15 cellular contexts compared by ENCODE assay signal in the genomic region with DNA sequence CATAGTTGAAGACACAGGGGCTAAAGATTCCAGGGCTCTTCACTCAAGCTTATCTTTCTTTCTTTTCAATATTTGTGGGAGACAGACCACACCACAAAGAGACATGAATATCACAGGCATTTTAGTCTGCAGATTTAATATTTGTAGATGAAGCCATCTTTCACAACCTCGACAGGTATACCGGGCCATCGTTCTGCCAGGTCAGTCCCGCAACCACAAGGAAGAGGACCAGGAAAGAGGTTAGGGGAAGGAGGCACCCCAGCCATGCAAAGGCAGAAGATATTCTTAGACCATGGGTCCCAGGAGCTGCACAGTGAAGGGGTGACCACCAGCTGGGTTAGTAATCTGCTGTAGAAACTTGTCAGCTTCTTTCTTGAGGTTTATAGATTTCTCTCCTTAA.
DNase-seq lines count a peak whose midpoint lies in the region; ATAC-seq and TF ChIP-seq lines count a peak whose summit lies in the region.
"Had no signal": no experiment of that assay in that cellular context is flagged by ENCODE, and none has a peak within 500 bp of the region (broad histone marks: within the 10 kb centered on the region; RNA-seq: fewer than 3 reads in every experiment).

No MANE protein-coding gene starts in this region.

- POLR2A ChIA-PET in activated CD4-positive, alpha-beta memory T cell treated with anti-CD3 and anti-CD28 coated beads, Interleukin-2, amount 10 ng/mL, durations not matched to agents 7 days and 5 days (lab: Charles Lee) = interaction anchor here (0.9 to 3.5 kb wide), 7 partner anchors 9 to 515 kb away, joined by 3 to 16 read pairs (median 6); partner anchors contain the start of gene GDI2

- peaks cover 54% of the 10 kb centered on the region for H3K4me1 Mint-ChIP-seq in activated CD4-positive, alpha-beta T cell treated with anti-CD3 and anti-CD28 coated beads, Interleukin-2, amount 10 ng/mL, durations not matched to agents 24 days and 14 days
- H3K4me1 Mint-ChIP-seq in CD4-positive, CD25-positive, alpha-beta regulatory T cell = peaks cover 39 to 58% (median 47%) of the 10 kb centered on the region in 4 donors
- peaks cover 63% of the 10 kb centered on the region for H3K4me1 Mint-ChIP-seq in activated CD4-positive, alpha-beta memory T cell treated with anti-CD3 and anti-CD28 coated beads, Interleukin-2, amount 10 ng/mL, durations not matched to agents 7 days and 5 days

- peak overlapping the region; percentile 65 for H3K27ac ChIP-seq in CD4-positive, CD25-positive, alpha-beta regulatory T cell (ENCODE audit: insufficient read depth, low read length, poor library complexity, severe bottlenecking)
- H3K27ac ChIP-seq in lung (ENCODE audit: low read depth in 1 of 2, low read length in 1 of 2) = peak overlapping the region; percentile 62 to 65
- H3K27ac ChIP-seq: testis had no signal

- H3K27ac Mint-ChIP-seq in activated CD4-positive, alpha-beta T cell treated with anti-CD3 and anti-CD28 coated beads, Interleukin-2, amount 10 ng/mL, durations not matched to agents 24 days and 14 days = peak overlapping the region; percentile 98
- peak overlapping the region in 2 of 3 donors; percentile 92 to 96 for H3K27ac Mint-ChIP-seq in CD4-positive, CD25-positive, alpha-beta regulatory T cell
- H3K27ac Mint-ChIP-seq in activated CD4-positive, alpha-beta memory T cell treated with anti-CD3 and anti-CD28 coated beads, Interleukin-2, amount 10 ng/mL, durations not matched to agents 7 days and 5 days = peak overlapping the region; percentile 98
- H3K27ac Mint-ChIP-seq: nephron had no signal

- H3K27me3 Mint-ChIP-seq in activated CD4-positive, alpha-beta T cell treated with anti-CD3 and anti-CD28 coated beads, Interleukin-2, amount 10 ng/mL, durations not matched to agents 24 days and 14 days = no peaks in the 10 kb centered on the region
- H3K27me3 Mint-ChIP-seq in CD4-positive, CD25-positive, alpha-beta regulatory T cell = no peaks in the 10 kb centered on the region
- no peaks in the 10 kb centered on the region for H3K27me3 Mint-ChIP-seq in activated CD4-positive, alpha-beta memory T cell treated with anti-CD3 and anti-CD28 coated beads, Interleukin-2, amount 10 ng/mL, durations not matched to agents 7 days and 5 days

- peak overlapping the region; percentile 55 for H3K4me3 ChIP-seq in CD4-positive, CD25-positive, alpha-beta regulatory T cell (ENCODE audit: low read depth, low read length)
- no peak overlapping the region for H3K4me3 ChIP-seq in lung
- H3K4me3 ChIP-seq: testis had no signal

- no peak for TF ChIP-seq CTCF in lung (IDR thresholded peaks at IDR 0.05; ENCODE audit: control extremely low read depth, extremely low read depth)
- TF ChIP-seq CTCF in GM10266 (IDR thresholded peaks at IDR 0.05; ENCODE audit: control insufficient read depth, insufficient read depth, low read depth, missing control alignments) = no peak

- CTCF ChIA-PET in activated CD4-positive, alpha-beta memory T cell treated with anti-CD3 and anti-CD28 coated beads, Interleukin-2, amount 10 ng/mL, durations not matched to agents 7 days and 5 days (lab: Charles Lee) = interaction anchor here (0.9 to 1.8 kb wide), 5 partner anchors 12 to 448 kb away, joined by 3 to 4 read pairs (median 4); no protein-coding TSS in a partner anchor

- no peak for ATAC-seq in CD4-positive, CD25-positive, alpha-beta regulatory T cell (ENCODE audit: low read depth in 2 of 2)
- ATAC-seq in lung (ENCODE audit: insufficient read depth, low FRiP score) (no peak), GM18502 (IDR thresholded peaks at IDR 0.05; ENCODE audit: poor library complexity, unreplicated experiment) (no peak)

- peaks cover 51% of the 10 kb centered on the region for H3K4me1 ChIP-seq in CD4-positive, CD25-positive, alpha-beta regulatory T cell (ENCODE audit: control insufficient read depth, insufficient read depth, low read length, poor library complexity, severe bottlenecking)
- peaks cover 0 to 10% of the 10 kb centered on the region in 2 donors for H3K4me1 ChIP-seq in lung (ENCODE audit: control insufficient read depth in 2 of 2, insufficient read depth in 2 of 2, low read length in 2 of 2)
- H3K4me1 ChIP-seq: testis had no signal

- peaks cover 13% of the 10 kb centered on the region for H3K9me3 Mint-ChIP-seq in activated CD4-positive, alpha-beta T cell treated with anti-CD3 and anti-CD28 coated beads, Interleukin-2, amount 10 ng/mL, durations not matched to agents 24 days and 14 days
- H3K9me3 Mint-ChIP-seq in CD4-positive, CD25-positive, alpha-beta regulatory T cell = peaks cover 0 to 10% (median 0%) of the 10 kb centered on the region in 7 donors
- peaks cover 32% of the 10 kb centered on the region for H3K9me3 Mint-ChIP-seq in activated CD4-positive, alpha-beta memory T cell treated with anti-CD3 and anti-CD28 coated beads, Interleukin-2, amount 10 ng/mL, durations not matched to agents 7 days and 5 days

- H3K4me3 Mint-ChIP-seq in activated CD4-positive, alpha-beta T cell treated with anti-CD3 and anti-CD28 coated beads, Interleukin-2, amount 10 ng/mL, durations not matched to agents 24 days and 14 days = peak overlapping the region; percentile 72
- H3K4me3 Mint-ChIP-seq in CD4-positive, CD25-positive, alpha-beta regulatory T cell = peak overlapping the region in 3 of 4 donors; percentile 0 to 95 (median 80)
- H3K4me3 Mint-ChIP-seq in activated CD4-positive, alpha-beta memory T cell treated with anti-CD3 and anti-CD28 coated beads, Interleukin-2, amount 10 ng/mL, durations not matched to agents 7 days and 5 days = peak overlapping the region; percentile 64
- H3K4me3 Mint-ChIP-seq: nephron had no signal

- no peaks in the 10 kb centered on the region for H3K27me3 ChIP-seq in CD4-positive, CD25-positive, alpha-beta regulatory T cell (ENCODE audit: control insufficient read depth, insufficient read depth, low read length)
- no peaks in the 10 kb centered on the region for H3K27me3 ChIP-seq in lung (ENCODE audit: control insufficient read depth, insufficient read depth)
- H3K27me3 ChIP-seq: testis had no signal

- no peak for DNase-seq in activated CD4-positive, alpha-beta T cell treated with anti-CD3 and anti-CD28 coated beads, Interleukin-2, amount 10 ng/mL, durations not matched to agents 24 days and 14 days
- no peak for DNase-seq in activated CD4-positive, alpha-beta T cell treated with anti-CD3 and anti-CD28 coated beads, Interleukin-2, amount 50 U/mL, for 48 hours
- DNase-seq in CD4-positive, CD25-positive, alpha-beta regulatory T cell = no peak
- no peak for DNase-seq in activated CD4-positive, alpha-beta memory T cell treated with anti-CD3 and anti-CD28 coated beads, Interleukin-2, amount 10 ng/mL, durations not matched to agents 7 days and 5 days
- DNase-seq in lung (ENCODE audit: low spot score) = no peak
- no peak for DNase-seq in activated gamma-delta T cell (lab: John Stamatoyannopoulos, UW)
- DNase-seq in GM10266 (ENCODE audit: extremely low spot score) = no peak
- DNase-seq: DMS79, mesenchymal stem cell, NCI-H1436, posterior cingulate gyrus, small intestine, testis had no signal

- no peaks in the 10 kb centered on the region for H3K36me3 ChIP-seq in CD4-positive, CD25-positive, alpha-beta regulatory T cell (ENCODE audit: control insufficient read depth, insufficient read depth, low read length)
- no peaks in the 10 kb centered on the region for H3K36me3 ChIP-seq in lung (ENCODE audit: control insufficient read depth in 2 of 2, insufficient read depth in 2 of 2, low read length in 2 of 2)

- peaks cover 0 to 1% of the 10 kb centered on the region in 2 experiments for H3K9me3 ChIP-seq in CD4-positive, CD25-positive, alpha-beta regulatory T cell (ENCODE audit: control insufficient read depth in 2 of 2, low read length in 2 of 2)
- H3K9me3 ChIP-seq in lung (ENCODE audit: control insufficient read depth in 2 of 2, insufficient read depth in 1 of 2, low read length in 1 of 2) = peaks cover 0 to 2% of the 10 kb centered on the region in 2 donors
- H3K9me3 ChIP-seq: testis had no signal

- H3K36me3 Mint-ChIP-seq in activated CD4-positive, alpha-beta T cell treated with anti-CD3 and anti-CD28 coated beads, Interleukin-2, amount 10 ng/mL, durations not matched to agents 24 days and 14 days (ENCODE audit: low read depth) = peaks cover 54% of the 10 kb centered on the region
- peaks cover 8% of the 10 kb centered on the region for H3K36me3 Mint-ChIP-seq in CD4-positive, CD25-positive, alpha-beta regulatory T cell
- H3K36me3 Mint-ChIP-seq in activated CD4-positive, alpha-beta memory T cell treated with anti-CD3 and anti-CD28 coated beads, Interleukin-2, amount 10 ng/mL, durations not matched to agents 7 days and 5 days (ENCODE audit: low read depth) = peaks cover 96% of the 10 kb centered on the region

- intact Hi-C loops in activated CD4-positive, alpha-beta T cell treated with anti-CD3 and anti-CD28 coated beads, Interleukin-2, amount 10 ng/mL, durations not matched to agents 24 days and 14 days (cut with micrococcal nuclease) = loop anchor here (1.0 kb wide), 1 partner anchor 19 kb away; no protein-coding TSS in a partner anchor

- 73 to 81% methylated on average over 4 of the region's 4 CpGs for WGBS in lung, 2 donors
